Comparison of ENCODE assay signal across 14 cellular contexts in genomic region chr3:129051776-129052400, GRCh38. TPM values are rescaled to one million over a fixed set of nuclear protein-coding genes. Genes with fewer than 3 reads are reported as not detected.
DNase-seq lines count a peak whose midpoint lies in the region; ATAC-seq, FAIRE-seq and TF ChIP-seq lines count a peak whose summit lies in the region.
"Had no signal": no experiment of that assay in that cellular context is flagged by ENCODE, and none has a peak within 500 bp of the region (broad histone marks: within the 10 kb centered on the region; RNA-seq: fewer than 3 reads in every experiment).

No MANE protein-coding gene starts in this region.

- peaks cover 14% of the 10 kb centered on the region for H3K4me1 Mint-ChIP-seq in neural crest cell

- intact Hi-C loops in PC-3 (cut with micrococcal nuclease), result loop anchor here (2.0 kb wide), 1 partner anchor 69 kb away; the partner anchor contains the start of gene RAB43

- H3K4me3 ChIP-seq in PC-3 (ENCODE audit: low read length) (no peak overlapping the region), gastroesophageal sphincter (no peak overlapping the region), BE2C (ENCODE audit: low read depth, low read length) (no peak overlapping the region)
- H3K4me3 ChIP-seq: uterus had no signal

- BruUV-seq in PC-3 (replicated peaks; lab: Mats Ljungman, UMichigan), result no TSS peak

- CTCF ChIA-PET in PC-3 (lab: Charles Lee), result interaction anchor here (0.6 to 1.1 kb wide), 3 partner anchors 80 to 686 kb away, joined by 3 to 4 read pairs (median 3); no protein-coding TSS in a partner anchor

- no peak overlapping the region for H2AFZ ChIP-seq in PC-3 (ENCODE audit: low read length)

- no peaks in the 10 kb centered on the region for H3K27me3 Mint-ChIP-seq in neural crest cell (ENCODE audit: low read depth)

- no peak overlapping the region for H3K9ac ChIP-seq in PC-3 (ENCODE audit: low read length)

- H3K4me3 Mint-ChIP-seq in neural crest cell, result no peak overlapping the region

- H3K79me2 ChIP-seq in PC-3 (ENCODE audit: low read length), result no peaks in the 10 kb centered on the region

- no peaks in the 10 kb centered on the region for H4K20me1 ChIP-seq in PC-3 (ENCODE audit: low read length)

- peak overlapping the region; percentile 35 for H3K27ac Mint-ChIP-seq in neural crest cell (ENCODE audit: unreplicated experiment)

- TF ChIP-seq POLR2A in gastroesophageal sphincter (IDR thresholded peaks at IDR 0.05), result no peak
- no peak for TF ChIP-seq POLR2A in GM12892 (IDR thresholded peaks at IDR 0.05; ENCODE audit: low read depth, low read length)

- no peak for TF ChIP-seq EP300 in gastroesophageal sphincter (IDR thresholded peaks at IDR 0.05)

- no peaks in the 10 kb centered on the region for H3K4me1 ChIP-seq in PC-3 (ENCODE audit: insufficient read depth, low read length)
- H3K4me1 ChIP-seq in gastroesophageal sphincter, result peaks cover 2 to 36% (median 23%) of the 10 kb centered on the region in 3 donors
- H3K4me1 ChIP-seq in BE2C, result no peaks in the 10 kb centered on the region

- DNase-seq in AG20443 (ENCODE audit: low spot score) (peak; percentile 20), PC-3 (peak; percentile 12), neural crest cell (ENCODE audit: low read depth, low spot score) (no peak), BE2C (no peak), anterior cingulate cortex (lab: John Stamatoyannopoulos, UW) (no peak), GM12892 (ENCODE audit: insufficient read length) (no peak)
- DNase-seq: GDM1, Kasumi-1 had no signal

- POLR2A ChIA-PET in PC-3 (lab: Charles Lee; ENCODE audit: unreplicated experiment), result interaction anchor here (0.7 kb wide), 1 partner anchor 173 kb away, joined by 3 read pairs; no protein-coding TSS in a partner anchor

- TF ChIP-seq CTCF in PC-3 (conservative IDR thresholded peaks at IDR 0.05; ENCODE audit: low read depth, low read length) (no peak), gastroesophageal sphincter (IDR thresholded peaks at IDR 0.05) (no peak), neural crest cell (conservative IDR thresholded peaks at IDR 0.05) (no peak), BE2C (IDR thresholded peaks at IDR 0.05; ENCODE audit: low read depth, low read length) (no peak)

- 25 to 41% methylated on average over 1 to 5 of the region's 5 CpGs for WGBS in gastroesophageal sphincter (ENCODE audit: low coverage in 1 of 2), 2 donors

- H3K27ac ChIP-seq in PC-3 (ENCODE audit: low read length) (no peak overlapping the region), gastroesophageal sphincter (peak overlapping the region in 3 of 4 donors; percentile 61 to 71 (median 68))

- no peaks in the 10 kb centered on the region for H3K9me3 ChIP-seq in PC-3 (ENCODE audit: low read length)
- H3K9me3 ChIP-seq in gastroesophageal sphincter, result no peaks in the 10 kb centered on the region
- H3K9me3 ChIP-seq in BE2C, result no peaks in the 10 kb centered on the region; the same call in 1 of the 2 replicates
- H3K9me3 ChIP-seq: uterus had no signal

- no peaks in the 10 kb centered on the region for H3K36me3 ChIP-seq in PC-3 (ENCODE audit: low read depth, low read length)
- no peaks in the 10 kb centered on the region for H3K36me3 ChIP-seq in gastroesophageal sphincter
- H3K36me3 ChIP-seq in BE2C, result no peaks in the 10 kb centered on the region
- H3K36me3 ChIP-seq: uterus had no signal

- H3K9me3 Mint-ChIP-seq in neural crest cell, result peaks cover 9% of the 10 kb centered on the region

- H3K9me2 ChIP-seq in PC-3 (replicated peaks; ENCODE audit: low read length), result no peaks in the 10 kb centered on the region

- no peak overlapping the region for H3K4me2 ChIP-seq in PC-3 (ENCODE audit: low read length)

- FAIRE-seq in GM12892 (lab: Jason Lieb, UNC), result no peak
- FAIRE-seq: astrocyte had no signal

- no peaks in the 10 kb centered on the region for H3F3A ChIP-seq in PC-3 (ENCODE audit: low read length, unreplicated experiment)

- peak; percentile 22 for ATAC-seq in PC-3
- no peak for ATAC-seq in gastroesophageal sphincter
- no peak for ATAC-seq in HG03521 (IDR thresholded peaks at IDR 0.05; ENCODE audit: unreplicated experiment)

- H3K27me3 ChIP-seq in PC-3 (ENCODE audit: low read length) (no peaks in the 10 kb centered on the region), gastroesophageal sphincter (no peaks in the 10 kb centered on the region), BE2C (no peaks in the 10 kb centered on the region)
- H3K27me3 ChIP-seq: uterus had no signal

- peaks cover 6% of the 10 kb centered on the region for H3K36me3 Mint-ChIP-seq in neural crest cell (ENCODE audit: low read depth)

RNA-seq across cellular contexts. Expression of gene GP9, which starts 8.7 kb away (rescaled TPM):
- not detected in 2 replicates for total RNA-seq in PC-3 (2014; rRNA removed)
- total RNA-seq in gastroesophageal sphincter, result not detected
- total RNA-seq in neural crest cell, result not detected in 2 replicates
- polyA plus RNA-seq in BE2C (2012; ENCODE audit: insufficient read depth, insufficient read length, low read depth), result not detected
- polyA plus RNA-seq in GM12892 (2012; ENCODE audit: missing spikeins), result not detected
- total RNA-seq: astrocyte, myocyte, NCI-H460 had no signal

RNA-seq across cellular contexts. Expression of gene EFCC1, which starts 50.8 kb away (rescaled TPM):
- total RNA-seq in PC-3 (2014; rRNA removed) (not detected in 2 replicates), gastroesophageal sphincter (10 to 100 TPM in 1 of 4 donors, 1 to 10 TPM in 3; 4.8 to 10.3 (median 6.5) TPM), neural crest cell (10.7 and 11.8 TPM in 2 replicates)
- not detected for polyA plus RNA-seq in BE2C (2012; ENCODE audit: insufficient read depth, insufficient read length, low read depth)
- not detected for polyA plus RNA-seq in GM12892 (2012; ENCODE audit: missing spikeins)
- total RNA-seq: astrocyte, NCI-H460 had no signal

RNA-seq across cellular contexts. Expression of gene CFAP92, which starts 58.0 kb away (rescaled TPM):
- total RNA-seq in PC-3 (2014; rRNA removed) (0.33 TPM in 1 of 2 replicates, not detected in the other), gastroesophageal sphincter (1 to 10 TPM in 3 of 4 donors, under 1 TPM in 1; 0.96 to 3.3 (median 2.3) TPM), neural crest cell (8.7 and 8.8 TPM in 2 replicates)
- 0.68 TPM for polyA plus RNA-seq in BE2C (2012; ENCODE audit: insufficient read depth, insufficient read length, low read depth)
- not detected for polyA plus RNA-seq in GM12892 (2012; ENCODE audit: missing spikeins)

Comparison
In these comparisons a context has a peak if more than half of its experiments do, and no peak if none do; other contexts are left out.
1. DNase-seq: peak in AG20443 (single experiment) and PC-3 (single experiment); none in neural crest cell (single experiment), BE2C (single experiment), anterior cingulate cortex (0 of 58) and GM12892 (single experiment).